ENCODE assay signal across 20 cellular contexts in genomic region chr5:65831276-65831675, GRCh38.
"Had no signal": no experiment of that assay in that cellular context is flagged by ENCODE, and none has a peak within 500 bp of the region (broad histone marks: within the 10 kb centered on the region; RNA-seq: fewer than 3 reads in every experiment).

No MANE protein-coding gene starts in this region.

- H3K27ac ChIP-seq: breast epithelium, foreskin keratinocyte, lower lobe of right lung, right lobe of liver, skin epidermis, upper lobe of right lung, WERI-Rb-1 had no signal

- H3K4me3 ChIP-seq: breast epithelium, lower lobe of right lung, right lobe of liver, skin epidermis, upper lobe of right lung had no signal

- H3K36me3 ChIP-seq: breast epithelium, lower lobe of right lung, right lobe of liver, upper lobe of right lung, WERI-Rb-1 had no signal

- H3K27me3 ChIP-seq: breast epithelium, foreskin keratinocyte, right lobe of liver, upper lobe of right lung had no signal

- H3K4me1 ChIP-seq: foreskin keratinocyte, right lobe of liver, upper lobe of right lung had no signal

- DNase-seq: activated CD4-positive, CD25-positive, alpha-beta regulatory T cell treated with anti-CD3 and anti-CD28 coated beads, Interleukin-2, amount 50 U/mL, for 72 hours; activated gamma-delta T cell treated with Interleukin-2 at 50 U/mL for 16 hours; activated T-cell treated with anti-CD3 and anti-CD28 coated beads, Interleukin-2, amount 50 U/mL, for 1 hour; aorta; cerebellar nuclear complex; cortex of kidney; effector CD8-positive, alpha-beta T cell; foreskin keratinocyte; lower lobe of right lung; naive thymus-derived CD8-positive, alpha-beta T cell; right lobe of liver; stimulated activated CD4-positive, alpha-beta T cell treated with anti-CD3 and anti-CD28 coated beads, Interleukin-2, amount 100 ng/mL, for 48 hours; stimulated activated CD8-positive, alpha-beta memory T cell treated with anti-CD3 and anti-CD28 coated beads, Interleukin-4, amount 100 ng/mL, for 48 hours; stimulated activated naive B cell treated with anti-CD40 and anti-IgM and Interleukin-4, amounts not matched to agents 10 μg/mL and 1 μg/mL and 100 μg/mL, for 72 hours; T-cell; upper lobe of right lung; WERI-Rb-1 had no signal

- ATAC-seq: foreskin keratinocyte; left lobe of liver; lower lobe of right lung; naive thymus-derived CD8-positive, alpha-beta T cell; right lobe of liver; stimulated activated naive B cell treated with anti-CD40 and anti-IgM and Interleukin-4, amounts not matched to agents 10 μg/mL and 1 μg/mL and 100 μg/mL, for 72 hours; T-cell; upper lobe of right lung had no signal

- H3K9me3 ChIP-seq: breast epithelium, lower lobe of right lung, right lobe of liver, upper lobe of right lung had no signal
